In genomic region chr3:122414391-122414790, GRCh38 we compare ENCODE assay signal across 13 cellular contexts. TPM values are rescaled to one million over a fixed set of nuclear protein-coding genes. Genes with fewer than 3 reads are reported as not detected.
DNase-seq lines count a peak whose midpoint lies in the region; ATAC-seq and TF ChIP-seq lines count a peak whose summit lies in the region.
"Had no signal": no experiment of that assay in that cellular context is flagged by ENCODE, and none has a peak within 500 bp of the region (broad histone marks: within the 10 kb centered on the region; RNA-seq: fewer than 3 reads in every experiment).

No MANE protein-coding gene starts in this region.

- no peak for TF ChIP-seq CTCF in HCT116 (IDR thresholded peaks at IDR 0.05 in 2 of 3, conservative IDR thresholded peaks at IDR 0.05 in 1 of 3; ENCODE audit: borderline replicate concordance in 1 of 3, insufficient read depth in 1 of 3, low read depth in 2 of 3, low read length in 2 of 3)
- TF ChIP-seq CTCF in right atrium auricular region (IDR thresholded peaks at IDR 0.05) = no peak

- CTCF ChIA-PET in HCT116 (lab: Charles Lee) = no interaction called here

- peak overlapping the region; percentile 81 to 98 (median 89); a peak in 21 of 22 replicates for H3K4me2 ChIP-seq in BLaER1 treated with 17β-estradiol and CSF1 and Interleukin-3, amounts not matched to agents 10 nM and 100 nM
- peak overlapping the region; percentile 77 for H3K4me2 ChIP-seq in HCT116 (ENCODE audit: low read length)

- POLR2A ChIA-PET in HCT116 (lab: Charles Lee) = no interaction called here

- TF ChIP-seq POLR2A in HCT116 (IDR thresholded peaks at IDR 0.05; ENCODE audit: borderline replicate concordance, extremely low read depth, insufficient read depth, insufficient read length) = no peak

- peak overlapping the region; percentile 97 for H3K4me3 Mint-ChIP-seq in activated T-helper 17 cell treated with anti-CD3 and anti-CD28 coated beads, Interleukin-2, amount 50 U/mL, for 72 hours
- peak overlapping the region; percentile 91 for H3K4me3 Mint-ChIP-seq in memory B cell

- peak overlapping the region in 1 of 10 experiments; percentile 80; a peak in 4 of 20 replicates for H3K4me3 ChIP-seq in BLaER1 treated with 17β-estradiol and CSF1 and Interleukin-3, amounts not matched to agents 10 nM and 100 nM
- H3K4me3 ChIP-seq in HCT116 (replicated peaks in 1 of 2; ENCODE audit: low read depth in 1 of 2, low read length in 2 of 2) (peak overlapping the region in 1 of 2 experiments; percentile 82; a peak in 1 of 4 replicates), right atrium auricular region (no peak overlapping the region)

- no peak overlapping the region for H3K27ac ChIP-seq in BLaER1 treated with 17β-estradiol and CSF1 and Interleukin-3, amounts not matched to agents 10 nM and 100 nM
- no peak overlapping the region for H3K27ac ChIP-seq in HCT116 (ENCODE audit: low read depth, low read length)
- H3K27ac ChIP-seq in right atrium auricular region = no peak overlapping the region

- intact Hi-C loops in HCT116 (cut with micrococcal nuclease) = no loop called here

- H3K27me3 Mint-ChIP-seq in activated T-helper 17 cell treated with anti-CD3 and anti-CD28 coated beads, Interleukin-2, amount 50 U/mL, for 72 hours = no peaks in the 10 kb centered on the region
- no peaks in the 10 kb centered on the region for H3K27me3 Mint-ChIP-seq in memory B cell

- peaks cover 34% of the 10 kb centered on the region for H3K4me1 Mint-ChIP-seq in activated T-helper 17 cell treated with anti-CD3 and anti-CD28 coated beads, Interleukin-2, amount 50 U/mL, for 72 hours
- peaks cover 35% of the 10 kb centered on the region for H3K4me1 Mint-ChIP-seq in memory B cell

- TF ChIP-seq RAD21 in HCT116 (IDR thresholded peaks at IDR 0.05; ENCODE audit: low read depth) = no peak

- peak overlapping the region in 1 of 11 experiments; percentile 8; a peak in 2 of 22 replicates for H3K9ac ChIP-seq in BLaER1 treated with 17β-estradiol and CSF1 and Interleukin-3, amounts not matched to agents 10 nM and 100 nM
- no peak overlapping the region for H3K9ac ChIP-seq in HCT116 (ENCODE audit: low read length)

- H3K27me3 ChIP-seq in BLaER1 treated with 17β-estradiol and CSF1 and Interleukin-3, amounts not matched to agents 10 nM and 100 nM = no peaks in the 10 kb centered on the region
- H3K27me3 ChIP-seq in HCT116 (ENCODE audit: insufficient read depth, low read length) (no peaks in the 10 kb centered on the region), right atrium auricular region (no peaks in the 10 kb centered on the region)
- H3K27me3 ChIP-seq: MG63 had no signal

- peaks cover 22 to 63% (median 36%) of the 10 kb centered on the region in 10 experiments for H3K4me1 ChIP-seq in BLaER1 treated with 17β-estradiol and CSF1 and Interleukin-3, amounts not matched to agents 10 nM and 100 nM
- peaks cover 6 to 15% of the 10 kb centered on the region in 2 experiments; a peak in 3 of 4 replicates for H3K4me1 ChIP-seq in HCT116 (ENCODE audit: control insufficient read depth in 1 of 2, insufficient read depth in 2 of 2, low read length in 2 of 2)
- peaks cover 0 to 21% of the 10 kb centered on the region in 2 donors for H3K4me1 ChIP-seq in right atrium auricular region

- no peak for ATAC-seq in HCT116
- no peak for ATAC-seq in activated T-helper 17 cell treated with anti-CD3 and anti-CD28 coated beads, Interleukin-2, amount 50 U/mL, for 72 hours (replicated peaks)
- ATAC-seq in memory B cell (ENCODE audit: low read depth) = no peak
- no peak for ATAC-seq in HG03460 (IDR thresholded peaks at IDR 0.05; ENCODE audit: unreplicated experiment)
- no peak for ATAC-seq in HG03175 (IDR thresholded peaks at IDR 0.05; ENCODE audit: unreplicated experiment)

- H3K36me3 ChIP-seq in BLaER1 treated with 17β-estradiol and CSF1 and Interleukin-3, amounts not matched to agents 10 nM and 100 nM = peaks cover 16 to 43% (median 34%) of the 10 kb centered on the region in 11 experiments; a peak in 19 of 22 replicates
- H3K36me3 ChIP-seq in HCT116 (ENCODE audit: control insufficient read depth in 1 of 2, insufficient read depth in 2 of 2, low read length in 2 of 2) (peaks cover under 1 to 15% of the 10 kb centered on the region in 2 experiments; a peak in 3 of 4 replicates), right atrium auricular region (peaks cover 21% of the 10 kb centered on the region)

- peaks cover 87% of the 10 kb centered on the region for H3K36me3 Mint-ChIP-seq in activated T-helper 17 cell treated with anti-CD3 and anti-CD28 coated beads, Interleukin-2, amount 50 U/mL, for 72 hours (ENCODE audit: low read depth)
- H3K36me3 Mint-ChIP-seq in memory B cell = peaks cover 11% of the 10 kb centered on the region

- no peak overlapping the region for H2AFZ ChIP-seq in HCT116 (ENCODE audit: low read depth, low read length, poor library complexity, severe bottlenecking)

- H3K79me2 ChIP-seq in HCT116 (ENCODE audit: insufficient read depth, low read length) = peaks cover 28% of the 10 kb centered on the region

- H3K9me3 ChIP-seq in BLaER1 treated with 17β-estradiol and CSF1 and Interleukin-3, amounts not matched to agents 10 nM and 100 nM (replicated peaks in 1 of 11) = no peaks in the 10 kb centered on the region
- no peaks in the 10 kb centered on the region for H3K9me3 ChIP-seq in HCT116 (ENCODE audit: control insufficient read depth in 1 of 2, insufficient read depth in 1 of 2, low read depth in 1 of 2, low read length in 2 of 2)
- no peaks in the 10 kb centered on the region for H3K9me3 ChIP-seq in right atrium auricular region

- no TSS peak for BruUV-seq in HCT116 (replicated peaks; lab: Mats Ljungman, UMichigan)

- no peak for DNase-seq in HCT116 (ENCODE audit: low read depth, low spot score)
- no peak for DNase-seq in memory B cell (ENCODE audit: low spot score in 2 of 2)
- DNase-seq in Ammon's horn (ENCODE audit: low spot score) = no peak
- DNase-seq in right atrium auricular region (ENCODE audit: low spot score) = no peak
- DNase-seq: activated CD4-positive, alpha-beta T cell treated with anti-CD3 and anti-CD28 coated beads for 48 hours; MG63; NCI-H446; SHP77 treated with DMSO at 0.1 percent for 48 hours; stimulated activated CD4-positive, alpha-beta T cell treated with anti-CD3 and anti-CD28 coated beads, Interleukin-12 subunit alpha, Interleukin-12 subunit beta, amount 100 ng/mL, for 4 hours had no signal

- H3K27ac Mint-ChIP-seq in activated T-helper 17 cell treated with anti-CD3 and anti-CD28 coated beads, Interleukin-2, amount 50 U/mL, for 72 hours = peak overlapping the region; percentile 99
- H3K27ac Mint-ChIP-seq in memory B cell = peak overlapping the region; percentile 99

- H3K9me3 Mint-ChIP-seq in activated T-helper 17 cell treated with anti-CD3 and anti-CD28 coated beads, Interleukin-2, amount 50 U/mL, for 72 hours = no peaks in the 10 kb centered on the region
- no peaks in the 10 kb centered on the region for H3K9me3 Mint-ChIP-seq in memory B cell

- no peaks in the 10 kb centered on the region for H3K9me2 ChIP-seq in HCT116 (ENCODE audit: insufficient read depth)

- no peaks in the 10 kb centered on the region for H4K20me1 ChIP-seq in BLaER1 treated with 17β-estradiol and CSF1 and Interleukin-3, amounts not matched to agents 10 nM and 100 nM
- H4K20me1 ChIP-seq in HCT116 (ENCODE audit: insufficient read depth) = no peaks in the 10 kb centered on the region

- RAD21 ChIA-PET in HCT116 (lab: Charles Lee; ENCODE audit: low non-redundant PET in 1 of 2, low total read pairs in 2 of 2, uncharacterized antibody in 2 of 2, unreplicated experiment in 2 of 2) = no interaction called here

TF ChIP-seq in HCT116, 20 proteins besides CTCF, POLR2A, EP300 and RAD21 (continues in another document):
- no peak for TF ChIP-seq SRF (IDR thresholded peaks at IDR 0.05; ENCODE audit: low read depth)
- TF ChIP-seq ATF3 (IDR thresholded peaks at IDR 0.05) = no peak
- TF ChIP-seq REST (IDR thresholded peaks at IDR 0.05; ENCODE audit: low read depth) = no peak
- no peak for TF ChIP-seq CEBPB (IDR thresholded peaks at IDR 0.05; ENCODE audit: low read depth)

RNA-seq across cellular contexts. Expression of gene WDR5B, which starts 1.5 kb away (rescaled TPM):
- 3.4 TPM for total RNA-seq in HCT116 (2021; ENCODE audit: unreplicated experiment)
- polyA plus RNA-seq in HCT116 (2012) = 1.2 and 1.7 TPM in 2 replicates
- total RNA-seq in activated T-helper 17 cell treated with anti-CD3 and anti-CD28 coated beads, Interleukin-2, amount 50 U/mL, for 72 hours = 1 to 10 TPM; 2.3 to 4.0 TPM
- total RNA-seq in right atrium auricular region = 1 to 10 TPM; 1.6 to 2.7 TPM

RNA-seq across cellular contexts. Expression of gene FAM162A, which starts 30.4 kb away (rescaled TPM):
- 74.1 TPM for total RNA-seq in HCT116 (2021; ENCODE audit: unreplicated experiment)
- 191 and 247 TPM in 2 replicates for polyA plus RNA-seq in HCT116 (2012)
- 100 to 1,000 TPM; 113 to 179 TPM for total RNA-seq in activated T-helper 17 cell treated with anti-CD3 and anti-CD28 coated beads, Interleukin-2, amount 50 U/mL, for 72 hours
- total RNA-seq in right atrium auricular region = 10 to 100 TPM; 55.3 to 88.4 TPM

RNA-seq across cellular contexts. Expression of gene MIX23, which starts 31.4 kb away (rescaled TPM):
- total RNA-seq in HCT116 (2021; ENCODE audit: unreplicated experiment) (76.2 TPM), right atrium auricular region (10 to 100 TPM; 15.5 to 19.5 TPM)
- polyA plus RNA-seq in HCT116 (2012) = 16.1 and 24.3 TPM in 2 replicates
- total RNA-seq in activated T-helper 17 cell treated with anti-CD3 and anti-CD28 coated beads, Interleukin-2, amount 50 U/mL, for 72 hours = 10 to 100 TPM; 59.7 to 97.8 TPM
